In genomic region chr3:129688310-129688895, GRCh38 we compare ENCODE assay signal across 8 cellular contexts.
DNase-seq lines count a peak whose midpoint lies in the region; ATAC-seq and TF ChIP-seq lines count a peak whose summit lies in the region.

No MANE protein-coding gene starts in this region.

- H3K4me3 Mint-ChIP-seq in neural progenitor cell, result peak overlapping the region; percentile 89
- no peak overlapping the region for H3K4me3 Mint-ChIP-seq in stimulated activated memory B cell treated with anti-CD40 and anti-IgM and Interleukin-4, amounts not matched to agents 10 μg/mL and 1 μg/mL and 100 μg/mL, for 72 hours
- H3K4me3 Mint-ChIP-seq in Calu3 (ENCODE audit: low read depth, unreplicated experiment), result no peak overlapping the region

- peak overlapping the region; percentile 51 for H3K4me3 ChIP-seq in neural progenitor cell

- H3K27me3 ChIP-seq in neural progenitor cell, result no peaks in the 10 kb centered on the region

- intact Hi-C loops in Calu3 (cut with micrococcal nuclease; ENCODE audit: unreplicated experiment), result no loop called here

- H3K36me3 ChIP-seq in neural progenitor cell, result no peaks in the 10 kb centered on the region

- H3F3A ChIP-seq in neural progenitor cell (ENCODE audit: low read depth), result peaks cover 58% of the 10 kb centered on the region

- H3K27ac Mint-ChIP-seq in neural progenitor cell (peak overlapping the region; percentile 94), Calu3 (ENCODE audit: unreplicated experiment) (no peak overlapping the region)
- no peak overlapping the region for H3K27ac Mint-ChIP-seq in stimulated activated memory B cell treated with anti-CD40 and anti-IgM and Interleukin-4, amounts not matched to agents 10 μg/mL and 1 μg/mL and 100 μg/mL, for 72 hours

- H3K27ac ChIP-seq in neural progenitor cell, result peak overlapping the region; percentile 92

- H3K4me1 Mint-ChIP-seq in neural progenitor cell (peaks cover 52% of the 10 kb centered on the region), Calu3 (ENCODE audit: low read depth, unreplicated experiment) (peaks cover 23% of the 10 kb centered on the region)
- peaks cover 17% of the 10 kb centered on the region for H3K4me1 Mint-ChIP-seq in stimulated activated memory B cell treated with anti-CD40 and anti-IgM and Interleukin-4, amounts not matched to agents 10 μg/mL and 1 μg/mL and 100 μg/mL, for 72 hours

- no peaks in the 10 kb centered on the region for H4K20me1 ChIP-seq in neural progenitor cell (ENCODE audit: low read depth)

- H3K79me2 ChIP-seq in neural progenitor cell (ENCODE audit: low read depth), result peaks cover 54% of the 10 kb centered on the region

- no peak for TF ChIP-seq CTCF in neural progenitor cell (IDR thresholded peaks at IDR 0.05)
- no peak for TF ChIP-seq CTCF in Calu3 (IDR thresholded peaks at IDR 0.05; ENCODE audit: unreplicated experiment)

- ATAC-seq in stimulated activated memory B cell treated with anti-CD40 and anti-IgM and Interleukin-4, amounts not matched to agents 10 μg/mL and 1 μg/mL and 100 μg/mL, for 72 hours, result no peak
- ATAC-seq in HG03097 (IDR thresholded peaks at IDR 0.05; ENCODE audit: low FRiP score, unreplicated experiment), result no peak
- no peak for ATAC-seq in stimulated activated naive CD8-positive, alpha-beta T cell treated with anti-CD3 and anti-CD28 coated beads, Interleukin-15, Interleukin-2, amounts not matched to agents 100 U/mL and 50 U/mL, for 24 hours

- no peaks in the 10 kb centered on the region for H3K9me3 ChIP-seq in neural progenitor cell (ENCODE audit: low read depth)

- peaks cover 66% of the 10 kb centered on the region for H3K4me1 ChIP-seq in neural progenitor cell

- no TSS peak for BruUV-seq in Calu3 (replicated peaks; lab: Mats Ljungman, UMichigan)

- H3K36me3 Mint-ChIP-seq in neural progenitor cell, result peaks cover 4% of the 10 kb centered on the region
- H3K36me3 Mint-ChIP-seq in stimulated activated memory B cell treated with anti-CD40 and anti-IgM and Interleukin-4, amounts not matched to agents 10 μg/mL and 1 μg/mL and 100 μg/mL, for 72 hours, result peaks cover 10% of the 10 kb centered on the region
- no peaks in the 10 kb centered on the region for H3K36me3 Mint-ChIP-seq in Calu3 (ENCODE audit: insufficient read depth, unreplicated experiment)

- H3K9me3 Mint-ChIP-seq in neural progenitor cell (peaks cover 6% of the 10 kb centered on the region), Calu3 (ENCODE audit: low read depth, unreplicated experiment) (no peaks in the 10 kb centered on the region)
- no peaks in the 10 kb centered on the region for H3K9me3 Mint-ChIP-seq in stimulated activated memory B cell treated with anti-CD40 and anti-IgM and Interleukin-4, amounts not matched to agents 10 μg/mL and 1 μg/mL and 100 μg/mL, for 72 hours

- H3K4me2 ChIP-seq in neural progenitor cell, result peak overlapping the region; percentile 87

- no peak overlapping the region for H2AFZ ChIP-seq in neural progenitor cell (replicated peaks)

- peak; percentile 27 for DNase-seq in DMS 273 treated with DMSO at 0.1 percent for 48 hours (lab: John Stamatoyannopoulos, UW)
- DNase-seq in SHP77 (lab: John Stamatoyannopoulos, UW), result peak; percentile 76 to 80
- peak; percentile 26 for DNase-seq in glomerular visceral epithelial cell (ENCODE audit: extremely low spot score)
- peak; percentile 96 for DNase-seq in neural progenitor cell (ENCODE audit: low spot score)
- DNase-seq in stimulated activated naive CD8-positive, alpha-beta T cell treated with anti-CD3 and anti-CD28 coated beads, Interleukin-15, Interleukin-2, amounts not matched to agents 100 U/mL and 50 U/mL, for 24 hours, result no peak
- no peak for DNase-seq in Calu3

- no peaks in the 10 kb centered on the region for H3K27me3 Mint-ChIP-seq in neural progenitor cell (ENCODE audit: insufficient read depth, low read depth)
- H3K27me3 Mint-ChIP-seq in stimulated activated memory B cell treated with anti-CD40 and anti-IgM and Interleukin-4, amounts not matched to agents 10 μg/mL and 1 μg/mL and 100 μg/mL, for 72 hours, result no peaks in the 10 kb centered on the region
- no peaks in the 10 kb centered on the region for H3K27me3 Mint-ChIP-seq in Calu3 (ENCODE audit: unreplicated experiment)

- H3K9ac ChIP-seq in neural progenitor cell, result no peak overlapping the region

- CTCF ChIA-PET in Calu3 (lab: Charles Lee), result interaction anchor here (0.6 kb wide), 1 partner anchor 236 kb away, joined by 5 read pairs; no protein-coding TSS in a partner anchor

Comparison
In these comparisons a context has a peak if more than half of its experiments do, and no peak if none do; other contexts are left out.
1. DNase-seq: peak in DMS 273 treated with DMSO at 0.1 percent for 48 hours (single experiment), SHP77 (2 of 2), glomerular visceral epithelial cell (single experiment) and neural progenitor cell (single experiment); none in stimulated activated naive CD8-positive, alpha-beta T cell treated with anti-CD3 and anti-CD28 coated beads, Interleukin-15, Interleukin-2, amounts not matched to agents 100 U/mL and 50 U/mL, for 24 hours (single experiment) and Calu3 (single experiment).